1 cellular context compared by ENCODE assay signal in the genomic region with DNA sequence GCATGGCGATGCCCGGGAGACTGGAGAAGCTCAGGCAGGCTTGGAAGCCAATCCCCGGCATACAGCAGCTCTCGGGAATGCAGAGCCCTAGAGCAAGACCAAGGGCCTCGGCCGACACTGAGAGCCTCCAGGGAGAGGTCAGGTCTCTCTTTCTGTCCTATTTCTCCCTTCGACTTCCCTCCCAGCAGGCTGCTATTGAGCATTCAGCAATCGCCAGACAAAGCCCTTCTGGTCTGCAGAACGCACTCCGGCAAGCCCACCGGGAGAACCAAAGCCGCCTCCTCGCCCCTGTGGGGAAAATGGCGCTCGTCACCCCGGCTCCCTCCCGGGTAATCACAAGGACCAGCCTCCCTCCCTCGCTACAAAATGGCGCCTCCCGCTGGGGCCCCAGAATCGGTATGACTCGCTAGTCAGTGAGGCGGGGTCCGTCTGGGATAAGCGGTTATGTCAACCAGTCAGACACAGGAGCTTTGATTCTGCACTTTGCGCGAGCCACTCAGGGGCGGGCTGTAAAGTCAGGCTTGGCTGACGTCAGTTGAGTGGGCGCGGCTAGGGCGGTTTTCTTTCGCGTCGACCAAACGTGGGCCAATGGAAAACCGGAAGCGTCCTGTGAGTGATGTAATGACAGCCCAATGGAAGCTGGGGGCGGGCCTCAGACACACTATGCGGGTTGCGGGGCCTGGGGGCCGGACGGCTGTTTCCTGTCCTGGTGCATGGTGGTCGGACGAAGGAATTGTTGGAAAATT.
TF ChIP-seq lines count a peak whose summit lies in the region.

A gene (plus strand): TSS at position 691 of the 746 bp plus-strand sequence. CDS start 10,297 bp downstream, outside the sequence.

TF ChIP-seq in K562, 482 proteins besides CTCF, POLR2A, EP300 and RAD21 (continued from another document and continues in another):
- TF ChIP-seq RBM34 (IDR thresholded peaks at IDR 0.05; ENCODE audit: borderline replicate concordance, insufficient read depth, low read length) = no peak
- TF ChIP-seq SMAD3 (CRISPR knock-in tag; conservative IDR thresholded peaks at IDR 0.05) = no peak
- no peak for TF ChIP-seq ZNF212 (CRISPR knock-in tag; IDR thresholded peaks at IDR 0.05)
- no peak for TF ChIP-seq HNRNPH1 (optimal IDR thresholded peaks at IDR 0.05; ENCODE audit: low read depth, low read length)
- no peak for TF ChIP-seq BMI1 (IDR thresholded peaks at IDR 0.05; ENCODE audit: low read length)
- no peak; the same call in 1 of the 2 replicates for TF ChIP-seq MYBL2 (IDR thresholded peaks at IDR 0.05; ENCODE audit: low read depth)
- no peak for TF ChIP-seq MYBL2 (CRISPR knock-in tag; IDR thresholded peaks at IDR 0.05; ENCODE audit: borderline replicate concordance)
- TF ChIP-seq ZNF23 (CRISPR knock-in tag; IDR thresholded peaks at IDR 0.05) = no peak
- TF ChIP-seq, protein P1, sequence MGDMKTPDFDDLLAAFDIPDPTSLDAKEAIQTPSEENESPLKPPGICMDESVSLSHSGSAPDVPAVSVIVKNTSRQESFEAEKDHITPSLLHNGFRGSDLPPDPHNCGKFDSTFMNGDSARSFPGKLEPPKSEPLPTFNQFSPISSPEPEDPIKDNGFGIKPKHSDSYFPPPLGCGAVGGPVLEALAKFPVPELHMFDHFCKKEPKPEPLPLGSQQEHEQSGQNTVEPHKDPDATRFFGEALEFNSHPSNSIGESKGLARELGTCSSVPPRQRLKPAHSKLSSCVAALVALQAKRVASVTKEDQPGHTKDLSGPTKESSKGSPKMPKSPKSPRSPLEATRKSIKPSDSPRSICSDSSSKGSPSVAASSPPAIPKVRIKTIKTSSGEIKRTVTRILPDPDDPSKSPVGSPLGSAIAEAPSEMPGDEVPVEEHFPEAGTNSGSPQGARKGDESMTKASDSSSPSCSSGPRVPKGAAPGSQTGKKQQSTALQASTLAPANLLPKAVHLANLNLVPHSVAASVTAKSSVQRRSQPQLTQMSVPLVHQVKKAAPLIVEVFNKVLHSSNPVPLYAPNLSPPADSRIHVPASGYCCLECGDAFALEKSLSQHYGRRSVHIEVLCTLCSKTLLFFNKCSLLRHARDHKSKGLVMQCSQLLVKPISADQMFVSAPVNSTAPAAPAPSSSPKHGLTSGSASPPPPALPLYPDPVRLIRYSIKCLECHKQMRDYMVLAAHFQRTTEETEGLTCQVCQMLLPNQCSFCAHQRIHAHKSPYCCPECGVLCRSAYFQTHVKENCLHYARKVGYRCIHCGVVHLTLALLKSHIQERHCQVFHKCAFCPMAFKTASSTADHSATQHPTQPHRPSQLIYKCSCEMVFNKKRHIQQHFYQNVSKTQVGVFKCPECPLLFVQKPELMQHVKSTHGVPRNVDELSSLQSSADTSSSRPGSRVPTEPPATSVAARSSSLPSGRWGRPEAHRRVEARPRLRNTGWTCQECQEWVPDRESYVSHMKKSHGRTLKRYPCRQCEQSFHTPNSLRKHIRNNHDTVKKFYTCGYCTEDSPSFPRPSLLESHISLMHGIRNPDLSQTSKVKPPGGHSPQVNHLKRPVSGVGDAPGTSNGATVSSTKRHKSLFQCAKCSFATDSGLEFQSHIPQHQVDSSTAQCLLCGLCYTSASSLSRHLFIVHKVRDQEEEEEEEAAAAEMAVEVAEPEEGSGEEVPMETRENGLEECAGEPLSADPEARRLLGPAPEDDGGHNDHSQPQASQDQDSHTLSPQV (IDR thresholded peaks at IDR 0.05) = no peak
- peak; percentile 67; the same call in 1 of the 2 replicates for TF ChIP-seq ZNF12 (CRISPR knock-in tag; IDR thresholded peaks at IDR 0.05)
- TF ChIP-seq HMGN3 (IDR thresholded peaks at IDR 0.05; ENCODE audit: borderline replicate concordance, extremely low read depth, insufficient read length, low read depth, low read length) = no peak
- TF ChIP-seq ZNF764 (CRISPR knock-in tag; IDR thresholded peaks at IDR 0.05; ENCODE audit: low read depth) = no peak
- TF ChIP-seq ZNF282 (CRISPR knock-in tag; IDR thresholded peaks at IDR 0.05) = no peak
- TF ChIP-seq, protein P2, sequence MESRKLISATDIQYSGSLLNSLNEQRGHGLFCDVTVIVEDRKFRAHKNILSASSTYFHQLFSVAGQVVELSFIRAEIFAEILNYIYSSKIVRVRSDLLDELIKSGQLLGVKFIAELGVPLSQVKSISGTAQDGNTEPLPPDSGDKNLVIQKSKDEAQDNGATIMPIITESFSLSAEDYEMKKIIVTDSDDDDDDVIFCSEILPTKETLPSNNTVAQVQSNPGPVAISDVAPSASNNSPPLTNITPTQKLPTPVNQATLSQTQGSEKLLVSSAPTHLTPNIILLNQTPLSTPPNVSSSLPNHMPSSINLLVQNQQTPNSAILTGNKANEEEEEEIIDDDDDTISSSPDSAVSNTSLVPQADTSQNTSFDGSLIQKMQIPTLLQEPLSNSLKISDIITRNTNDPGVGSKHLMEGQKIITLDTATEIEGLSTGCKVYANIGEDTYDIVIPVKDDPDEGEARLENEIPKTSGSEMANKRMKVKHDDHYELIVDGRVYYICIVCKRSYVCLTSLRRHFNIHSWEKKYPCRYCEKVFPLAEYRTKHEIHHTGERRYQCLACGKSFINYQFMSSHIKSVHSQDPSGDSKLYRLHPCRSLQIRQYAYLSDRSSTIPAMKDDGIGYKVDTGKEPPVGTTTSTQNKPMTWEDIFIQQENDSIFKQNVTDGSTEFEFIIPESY (CRISPR knock-in tag; IDR thresholded peaks at IDR 0.05) = 0 out of 2 replicates have a peak, but pooled peaks have one; percentile 35
- no peak for TF ChIP-seq ZNF507 (tag; conservative IDR thresholded peaks at IDR 0.05)
- no peak for TF ChIP-seq ZNF121 (CRISPR knock-in tag; conservative IDR thresholded peaks at IDR 0.05)
- no peak for TF ChIP-seq EHMT2 (IDR thresholded peaks at IDR 0.05)
- no peak for TF ChIP-seq ZNF436 (CRISPR knock-in tag; IDR thresholded peaks at IDR 0.05)
- TF ChIP-seq ZNF316 (IDR thresholded peaks at IDR 0.05) = 0 out of 2 replicates have a peak, but pooled peaks have one; percentile 7
- TF ChIP-seq PTTG1 (tag; IDR thresholded peaks at IDR 0.05; ENCODE audit: low read depth) = no peak
- peak; percentile 78 for TF ChIP-seq POLR2G (IDR thresholded peaks at IDR 0.05; ENCODE audit: low read depth, low read length)
- peak; percentile 25; the same call in 1 of the 2 replicates for TF ChIP-seq EGR1 (conservative IDR thresholded peaks at IDR 0.05)
- TF ChIP-seq FOXK2 (conservative IDR thresholded peaks at IDR 0.05 in 1 of 2, IDR thresholded peaks at IDR 0.05 in 1 of 2; ENCODE audit: low read depth in 2 of 2) = peak; percentile 79 to 84
- peak; percentile 90 for TF ChIP-seq MYC (IDR thresholded peaks at IDR 0.05; ENCODE audit: low read depth, low read length)
- peak; percentile 62; the same call in 1 of the 2 replicates for TF ChIP-seq MYC (CRISPR knock-in tag; IDR thresholded peaks at IDR 0.05; ENCODE audit: borderline replicate concordance, low read depth)
- no peak for TF ChIP-seq ZNF408 (CRISPR knock-in tag; IDR thresholded peaks at IDR 0.05; ENCODE audit: low read depth)
- no peak for TF ChIP-seq MCM3 (IDR thresholded peaks at IDR 0.05)
- TF ChIP-seq SMC3 (conservative IDR thresholded peaks at IDR 0.05; ENCODE audit: insufficient read depth, low read depth, low read length) = no peak
- TF ChIP-seq NEUROD1 (IDR thresholded peaks at IDR 0.05; ENCODE audit: borderline replicate concordance, low read depth, low read length, partially characterized antibody) = no peak
- TF ChIP-seq, protein P3, sequence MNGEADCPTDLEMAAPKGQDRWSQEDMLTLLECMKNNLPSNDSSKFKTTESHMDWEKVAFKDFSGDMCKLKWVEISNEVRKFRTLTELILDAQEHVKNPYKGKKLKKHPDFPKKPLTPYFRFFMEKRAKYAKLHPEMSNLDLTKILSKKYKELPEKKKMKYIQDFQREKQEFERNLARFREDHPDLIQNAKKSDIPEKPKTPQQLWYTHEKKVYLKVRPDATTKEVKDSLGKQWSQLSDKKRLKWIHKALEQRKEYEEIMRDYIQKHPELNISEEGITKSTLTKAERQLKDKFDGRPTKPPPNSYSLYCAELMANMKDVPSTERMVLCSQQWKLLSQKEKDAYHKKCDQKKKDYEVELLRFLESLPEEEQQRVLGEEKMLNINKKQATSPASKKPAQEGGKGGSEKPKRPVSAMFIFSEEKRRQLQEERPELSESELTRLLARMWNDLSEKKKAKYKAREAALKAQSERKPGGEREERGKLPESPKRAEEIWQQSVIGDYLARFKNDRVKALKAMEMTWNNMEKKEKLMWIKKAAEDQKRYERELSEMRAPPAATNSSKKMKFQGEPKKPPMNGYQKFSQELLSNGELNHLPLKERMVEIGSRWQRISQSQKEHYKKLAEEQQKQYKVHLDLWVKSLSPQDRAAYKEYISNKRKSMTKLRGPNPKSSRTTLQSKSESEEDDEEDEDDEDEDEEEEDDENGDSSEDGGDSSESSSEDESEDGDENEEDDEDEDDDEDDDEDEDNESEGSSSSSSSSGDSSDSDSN (IDR thresholded peaks at IDR 0.05; ENCODE audit: borderline replicate concordance in 1 of 2, low read depth in 2 of 2, low read length in 2 of 2) = no peak
- TF ChIP-seq, protein P4, sequence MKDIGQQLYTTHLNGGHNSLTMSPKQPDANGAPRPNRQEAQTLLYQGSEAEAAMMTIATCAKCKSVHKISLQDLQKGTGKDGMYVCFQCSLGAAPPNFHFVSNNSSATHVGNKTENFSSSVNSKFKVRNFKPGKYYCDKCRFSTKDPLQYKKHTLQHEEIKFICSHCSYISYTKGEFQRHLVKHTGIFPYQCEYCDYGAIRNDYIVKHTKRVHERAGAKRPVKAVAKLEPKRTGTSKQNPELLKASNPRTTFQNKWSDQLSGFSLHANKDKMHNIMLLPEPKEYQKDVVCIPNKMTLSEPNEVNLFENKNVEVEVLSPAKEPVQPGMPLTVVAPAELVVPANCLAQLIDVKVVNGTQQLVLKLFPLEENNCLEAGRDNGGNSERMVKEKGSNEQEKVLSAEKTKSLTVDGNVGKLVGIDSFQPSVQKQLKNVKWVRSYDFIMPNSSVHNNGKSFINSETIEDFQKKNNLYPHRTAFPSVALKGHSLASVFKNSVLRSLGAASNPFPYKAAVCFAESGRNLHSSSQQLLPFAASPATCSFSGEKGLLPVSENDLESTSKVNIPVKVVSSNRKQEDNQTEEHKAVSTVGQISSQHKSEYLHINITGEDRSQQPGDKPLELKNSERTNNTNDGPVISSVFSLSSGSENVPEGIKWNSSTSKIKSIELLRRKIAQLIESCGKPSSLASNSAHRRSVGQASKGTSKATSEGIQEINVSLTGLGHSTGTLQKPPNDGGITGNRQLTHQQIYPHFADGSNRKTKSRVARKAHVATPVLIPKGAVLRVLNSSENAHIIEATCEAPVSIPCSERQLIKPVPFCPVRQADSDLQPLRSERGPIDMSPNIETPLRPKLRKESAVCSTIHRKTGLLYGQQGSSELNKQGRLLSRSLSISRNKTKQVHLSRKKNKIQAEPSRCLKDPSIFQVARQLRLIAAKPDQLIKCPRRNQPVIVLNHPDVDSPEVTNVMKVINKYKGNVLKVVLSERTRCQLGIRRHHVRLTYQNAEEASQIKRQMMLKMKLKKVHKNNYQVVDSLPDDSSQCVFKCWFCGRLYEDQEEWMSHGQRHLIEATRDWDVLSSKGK (CRISPR knock-in tag; IDR thresholded peaks at IDR 0.05) = no peak
- TF ChIP-seq, protein P5, sequence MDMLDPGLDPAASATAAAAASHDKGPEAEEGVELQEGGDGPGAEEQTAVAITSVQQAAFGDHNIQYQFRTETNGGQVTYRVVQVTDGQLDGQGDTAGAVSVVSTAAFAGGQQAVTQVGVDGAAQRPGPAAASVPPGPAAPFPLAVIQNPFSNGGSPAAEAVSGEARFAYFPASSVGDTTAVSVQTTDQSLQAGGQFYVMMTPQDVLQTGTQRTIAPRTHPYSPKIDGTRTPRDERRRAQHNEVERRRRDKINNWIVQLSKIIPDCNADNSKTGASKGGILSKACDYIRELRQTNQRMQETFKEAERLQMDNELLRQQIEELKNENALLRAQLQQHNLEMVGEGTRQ (CRISPR knock-in tag; IDR thresholded peaks at IDR 0.05) = no peak
- TF ChIP-seq NUFIP1 (IDR thresholded peaks at IDR 0.05; ENCODE audit: partially characterized antibody) = no peak
- no peak for TF ChIP-seq ZNF57 (CRISPR knock-in tag; IDR thresholded peaks at IDR 0.05)
- no peak for TF ChIP-seq SNIP1 (IDR thresholded peaks at IDR 0.05; ENCODE audit: low read depth)
- TF ChIP-seq MAFK (IDR thresholded peaks at IDR 0.05; ENCODE audit: low read length) = no peak; the same call in none of the 2 replicates
- TF ChIP-seq NCOA6 (IDR thresholded peaks at IDR 0.05) = no peak
- TF ChIP-seq, protein P6, sequence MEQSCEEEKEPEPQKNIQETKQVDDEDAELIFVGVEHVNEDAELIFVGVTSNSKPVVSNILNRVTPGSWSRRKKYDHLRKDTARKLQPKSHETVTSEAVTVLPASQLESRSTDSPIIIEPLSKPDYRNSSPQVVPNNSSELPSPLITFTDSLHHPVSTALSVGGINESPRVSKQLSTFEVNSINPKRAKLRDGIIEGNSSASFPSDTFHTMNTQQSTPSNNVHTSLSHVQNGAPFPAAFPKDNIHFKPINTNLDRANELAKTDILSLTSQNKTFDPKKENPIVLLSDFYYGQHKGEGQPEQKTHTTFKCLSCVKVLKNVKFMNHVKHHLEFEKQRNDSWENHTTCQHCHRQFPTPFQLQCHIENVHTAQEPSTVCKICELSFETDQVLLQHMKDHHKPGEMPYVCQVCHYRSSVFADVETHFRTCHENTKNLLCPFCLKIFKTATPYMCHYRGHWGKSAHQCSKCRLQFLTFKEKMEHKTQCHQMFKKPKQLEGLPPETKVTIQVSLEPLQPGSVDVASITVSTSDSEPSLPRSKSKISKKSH (CRISPR knock-in tag; IDR thresholded peaks at IDR 0.05) = no peak
- TF ChIP-seq, protein P7, sequence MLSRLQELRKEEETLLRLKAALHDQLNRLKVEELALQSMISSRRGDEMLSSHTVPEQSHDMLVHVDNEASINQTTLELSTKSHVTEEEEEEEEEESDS (CRISPR knock-in tag; IDR thresholded peaks at IDR 0.05) = no peak
- TF ChIP-seq ZNF586 (CRISPR knock-in tag; conservative IDR thresholded peaks at IDR 0.05) = no peak
- TF ChIP-seq ZNF232 (CRISPR knock-in tag; IDR thresholded peaks at IDR 0.05) = no peak
- TF ChIP-seq WHSC1 (IDR thresholded peaks at IDR 0.05; ENCODE audit: low read length) = no peak
- TF ChIP-seq ASH1L (IDR thresholded peaks at IDR 0.05; ENCODE audit: borderline replicate concordance, low read depth, partially characterized antibody) = peak; percentile 98
- TF ChIP-seq MCM2 (IDR thresholded peaks at IDR 0.05; ENCODE audit: low read depth) = no peak
- peak; percentile 90 for TF ChIP-seq TAF1 (IDR thresholded peaks at IDR 0.05; ENCODE audit: control insufficient read depth, extremely low read depth, insufficient read depth, low read length, severe bottlenecking)
- TF ChIP-seq PHB (CRISPR knock-in tag; IDR thresholded peaks at IDR 0.05) = 0 out of 2 replicates have a peak, but pooled peaks have one; percentile 40
- TF ChIP-seq ZNF766 (CRISPR knock-in tag; conservative IDR thresholded peaks at IDR 0.05) = 0 out of 2 replicates have a peak, but pooled peaks have one; percentile 46
- peak; percentile 50; the same call in 1 of the 2 replicates for TF ChIP-seq ZSCAN29 (IDR thresholded peaks at IDR 0.05)
